In genomic region chr6:27667651-27668441, GRCh38 we compare ENCODE assay signal across 8 cellular contexts.
A peak's percentile ranks its signal among the peaks of the same experiment; 100 is the strongest.
DNase-seq lines count a peak whose midpoint lies in the region; ATAC-seq and TF ChIP-seq lines count a peak whose summit lies in the region.

No MANE protein-coding gene starts in this region.

- H3K36me3 ChIP-seq in iPS-18a (ENCODE audit: control insufficient read depth, low read depth, low read length) (no peaks in the 10 kb centered on the region), colonic mucosa (no peaks in the 10 kb centered on the region)

- no peak overlapping the region for H3K9ac ChIP-seq in iPS-18a (ENCODE audit: low read length)
- no peak overlapping the region for H3K9ac ChIP-seq in colonic mucosa (ENCODE audit: low read depth in 2 of 2, low read length in 2 of 2)

- H3K27me3 ChIP-seq in iPS-18a (ENCODE audit: control insufficient read depth, insufficient read depth, low read length) (peaks cover 65% of the 10 kb centered on the region), colonic mucosa (peaks cover 49% of the 10 kb centered on the region)

- no peaks in the 10 kb centered on the region for H3K9me3 ChIP-seq in iPS-18a (ENCODE audit: control insufficient read depth, low read depth, low read length)
- H3K9me3 ChIP-seq in colonic mucosa: no peaks in the 10 kb centered on the region

- intact Hi-C loops in colonic mucosa (cut with DNase I): no loop called here

- no peak overlapping the region for H3K27ac ChIP-seq in iPS-18a (ENCODE audit: low read length)
- H3K27ac ChIP-seq in colonic mucosa: no peak overlapping the region

- CTCF ChIA-PET in HEK293T (lab: Yijun Ruan, JAX): interaction anchor here (0.6 to 0.7 kb wide), 2 partner anchors 112 to 124 kb away, joined by 3 to 4 read pairs; no protein-coding TSS in a partner anchor

- POLR2A ChIA-PET in HEK293T (lab: Yijun Ruan, JAX): interaction anchor here (0.9 to 1.3 kb wide), 2 partner anchors 50 to 225 kb away, joined by 3 to 4 read pairs; a partner anchor contains a TSS

- no peak for ATAC-seq in GM18502 (IDR thresholded peaks at IDR 0.05; ENCODE audit: poor library complexity, unreplicated experiment)

- H3K4me1 ChIP-seq in iPS-18a (ENCODE audit: control insufficient read depth, low read depth, low read length) (peaks cover 12% of the 10 kb centered on the region), colonic mucosa (no peaks in the 10 kb centered on the region)

- TF ChIP-seq CTCF in AG10803 (conservative IDR thresholded peaks at IDR 0.05; ENCODE audit: low read length): no peak
- TF ChIP-seq CTCF in WI38 (IDR thresholded peaks at IDR 0.05; ENCODE audit: low read depth, low read length): no peak
- TF ChIP-seq CTCF in colonic mucosa (IDR thresholded peaks at IDR 0.05): no peak

- peak overlapping the region; percentile 25 for H3K4me3 ChIP-seq in AG10803 (ENCODE audit: low read length)
- H3K4me3 ChIP-seq in WI38 (ENCODE audit: low read depth, low read length): peak overlapping the region; percentile 50
- H3K4me3 ChIP-seq in iPS-18a (ENCODE audit: low read length): peak overlapping the region; percentile 76
- H3K4me3 ChIP-seq in colonic mucosa: no peak overlapping the region

- no peak for DNase-seq in AG10803 (ENCODE audit: low read depth)
- no peak for DNase-seq in HEK293T (ENCODE audit: extremely low spot score)
- no peak for DNase-seq in hypothalamus (lab: John Stamatoyannopoulos, UW)
- DNase-seq in NCI-H2107 (lab: John Stamatoyannopoulos, UW): no peak
- DNase-seq in colonic mucosa: no peak

TF ChIP-seq in HEK293T, 16 proteins besides CTCF, POLR2A, EP300 and RAD21:
- TF ChIP-seq PKNOX1 (IDR thresholded peaks at IDR 0.05) (peak; percentile 94), LEF1 (IDR thresholded peaks at IDR 0.05; ENCODE audit: borderline replicate concordance) (no peak)
